Comparison of ENCODE assay signal across 10 cellular contexts in the genomic region with DNA sequence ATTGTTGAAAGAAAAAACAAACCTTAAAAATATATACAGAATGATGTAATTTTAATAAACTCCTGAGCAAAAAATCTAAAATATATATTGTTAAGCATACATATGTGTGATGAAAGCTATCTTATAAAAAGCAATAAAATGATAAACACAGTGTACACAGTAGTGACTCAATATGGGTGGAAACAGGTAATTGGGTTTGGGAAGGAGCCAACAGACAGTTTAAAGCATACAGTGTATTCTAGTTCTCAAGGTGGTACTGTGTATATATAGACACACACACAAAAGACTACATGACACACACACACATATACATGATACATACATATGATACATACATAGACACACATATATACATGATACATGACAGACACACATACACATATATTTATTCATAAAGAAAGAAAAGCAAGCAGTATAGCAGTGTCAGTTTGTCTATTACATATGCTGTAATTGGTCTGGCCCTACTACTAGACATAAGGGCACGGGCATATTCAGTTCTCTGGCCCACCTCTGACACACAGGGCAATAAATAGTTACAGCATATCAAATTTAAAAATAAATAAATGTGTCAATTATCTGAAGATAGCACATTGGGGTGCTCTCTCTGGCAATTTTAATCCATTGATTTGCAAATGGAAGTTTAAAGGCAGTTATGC.
DNase-seq lines count a peak whose midpoint lies in the region; ATAC-seq, FAIRE-seq and TF ChIP-seq lines count a peak whose summit lies in the region.
"Had no signal": no experiment of that assay in that cellular context is flagged by ENCODE, and none has a peak within 500 bp of the region (broad histone marks: within the 10 kb centered on the region; RNA-seq: fewer than 3 reads in every experiment).

No MANE protein-coding gene starts in this region.

- H3K9ac ChIP-seq in colonic mucosa (ENCODE audit: low read depth in 2 of 2, low read length in 2 of 2) = no peak overlapping the region

- peak; percentile 81 for FAIRE-seq in small intestine (lab: Jason Lieb, UNC)

- intact Hi-C loops in colonic mucosa (cut with DNase I) = no loop called here

- H3K4me1 ChIP-seq in colonic mucosa = no peaks in the 10 kb centered on the region
- H3K4me1 ChIP-seq in small intestine (ENCODE audit: control insufficient read depth in 2 of 2, insufficient read depth in 1 of 2, low read depth in 1 of 2, low read length in 1 of 2) = no peaks in the 10 kb centered on the region

- H3K27me3 ChIP-seq in colonic mucosa (no peaks in the 10 kb centered on the region), small intestine (ENCODE audit: control insufficient read depth in 2 of 2, insufficient read depth in 2 of 2, low read length in 2 of 2) (no peaks in the 10 kb centered on the region)

- ATAC-seq in HG02884 (IDR thresholded peaks at IDR 0.05; ENCODE audit: unreplicated experiment) = no peak

- H3K36me3 ChIP-seq in colonic mucosa (no peaks in the 10 kb centered on the region), small intestine (ENCODE audit: control insufficient read depth in 2 of 2, insufficient read depth in 2 of 2, low read length in 2 of 2) (no peaks in the 10 kb centered on the region)
- H3K36me3 ChIP-seq: HAP-1 had no signal

- WGBS in small intestine, 3 donors = 23 to 62% (median 36%) methylated on average over 1 of the region's 1 CpG

- H3K4me3 ChIP-seq in colonic mucosa (no peak overlapping the region), small intestine (ENCODE audit: low read depth in 1 of 2, low read length in 2 of 2) (no peak overlapping the region)
- H3K4me3 ChIP-seq: HAP-1 had no signal

- H3K27ac ChIP-seq in colonic mucosa (peak overlapping the region; percentile 15), small intestine (ENCODE audit: low read depth in 1 of 2, low read length in 1 of 2) (no peak overlapping the region)

- DNase-seq in LoVo (ENCODE audit: low spot score) (peak; percentile 22), NCI-H748 (lab: John Stamatoyannopoulos, UW; ENCODE audit: unreplicated experiment) (peak; percentile 56), colonic mucosa (peak; percentile 70), small intestine (peak; percentile 80), NCI-H82 treated with DMSO at 0.1 percent for 48 hours (lab: John Stamatoyannopoulos, UW; ENCODE audit: unreplicated experiment) (no peak), SIG-M5 treated with dmso at 0.1 percent for 504 hours (lab: John Stamatoyannopoulos, UW; ENCODE audit: unreplicated experiment) (no peak)
- DNase-seq: DMS153, DMS79 treated with DMSO at 0.1 percent for 48 hours had no signal

- no peak for TF ChIP-seq CTCF in colonic mucosa (IDR thresholded peaks at IDR 0.05)

- H3K9me3 ChIP-seq in colonic mucosa (no peaks in the 10 kb centered on the region), small intestine (ENCODE audit: control insufficient read depth, low read depth) (no peaks in the 10 kb centered on the region)

Comparison
In these comparisons a context has a peak if more than half of its experiments do, and no peak if none do; other contexts are left out.
1. DNase-seq: peak in LoVo (single experiment), NCI-H748 (single experiment), colonic mucosa (single experiment) and small intestine (single experiment); none in NCI-H82 treated with DMSO at 0.1 percent for 48 hours (single experiment) and SIG-M5 treated with dmso at 0.1 percent for 504 hours (single experiment).